ENCODE assay signal across 1 cellular context in the genomic region with DNA sequence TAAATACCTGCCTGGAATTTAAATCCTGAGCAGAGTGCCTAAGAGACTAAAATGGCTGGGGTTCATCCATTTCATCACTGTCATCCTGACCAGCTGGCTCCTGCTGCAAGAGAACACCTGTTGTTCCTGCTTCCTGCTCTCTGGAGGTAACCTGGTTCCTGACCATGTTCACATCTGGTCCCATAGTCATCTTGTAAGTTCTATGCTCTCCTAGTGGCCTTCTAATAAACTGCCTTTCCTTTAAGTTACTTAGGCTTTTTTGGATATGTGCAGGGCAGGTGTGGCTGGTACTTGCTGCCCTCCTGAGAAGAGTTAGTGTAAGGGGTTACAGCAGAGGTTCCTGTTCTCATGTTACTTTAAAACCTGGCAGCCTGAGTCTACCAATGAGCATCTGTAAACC.
TF ChIP-seq lines count a peak whose summit lies in the region.

No MANE protein-coding gene starts in this region.

TF ChIP-seq in GM23338, 12 proteins besides CTCF, POLR2A, EP300 and RAD21 (continued from another document):
- TF ChIP-seq, protein P1, sequence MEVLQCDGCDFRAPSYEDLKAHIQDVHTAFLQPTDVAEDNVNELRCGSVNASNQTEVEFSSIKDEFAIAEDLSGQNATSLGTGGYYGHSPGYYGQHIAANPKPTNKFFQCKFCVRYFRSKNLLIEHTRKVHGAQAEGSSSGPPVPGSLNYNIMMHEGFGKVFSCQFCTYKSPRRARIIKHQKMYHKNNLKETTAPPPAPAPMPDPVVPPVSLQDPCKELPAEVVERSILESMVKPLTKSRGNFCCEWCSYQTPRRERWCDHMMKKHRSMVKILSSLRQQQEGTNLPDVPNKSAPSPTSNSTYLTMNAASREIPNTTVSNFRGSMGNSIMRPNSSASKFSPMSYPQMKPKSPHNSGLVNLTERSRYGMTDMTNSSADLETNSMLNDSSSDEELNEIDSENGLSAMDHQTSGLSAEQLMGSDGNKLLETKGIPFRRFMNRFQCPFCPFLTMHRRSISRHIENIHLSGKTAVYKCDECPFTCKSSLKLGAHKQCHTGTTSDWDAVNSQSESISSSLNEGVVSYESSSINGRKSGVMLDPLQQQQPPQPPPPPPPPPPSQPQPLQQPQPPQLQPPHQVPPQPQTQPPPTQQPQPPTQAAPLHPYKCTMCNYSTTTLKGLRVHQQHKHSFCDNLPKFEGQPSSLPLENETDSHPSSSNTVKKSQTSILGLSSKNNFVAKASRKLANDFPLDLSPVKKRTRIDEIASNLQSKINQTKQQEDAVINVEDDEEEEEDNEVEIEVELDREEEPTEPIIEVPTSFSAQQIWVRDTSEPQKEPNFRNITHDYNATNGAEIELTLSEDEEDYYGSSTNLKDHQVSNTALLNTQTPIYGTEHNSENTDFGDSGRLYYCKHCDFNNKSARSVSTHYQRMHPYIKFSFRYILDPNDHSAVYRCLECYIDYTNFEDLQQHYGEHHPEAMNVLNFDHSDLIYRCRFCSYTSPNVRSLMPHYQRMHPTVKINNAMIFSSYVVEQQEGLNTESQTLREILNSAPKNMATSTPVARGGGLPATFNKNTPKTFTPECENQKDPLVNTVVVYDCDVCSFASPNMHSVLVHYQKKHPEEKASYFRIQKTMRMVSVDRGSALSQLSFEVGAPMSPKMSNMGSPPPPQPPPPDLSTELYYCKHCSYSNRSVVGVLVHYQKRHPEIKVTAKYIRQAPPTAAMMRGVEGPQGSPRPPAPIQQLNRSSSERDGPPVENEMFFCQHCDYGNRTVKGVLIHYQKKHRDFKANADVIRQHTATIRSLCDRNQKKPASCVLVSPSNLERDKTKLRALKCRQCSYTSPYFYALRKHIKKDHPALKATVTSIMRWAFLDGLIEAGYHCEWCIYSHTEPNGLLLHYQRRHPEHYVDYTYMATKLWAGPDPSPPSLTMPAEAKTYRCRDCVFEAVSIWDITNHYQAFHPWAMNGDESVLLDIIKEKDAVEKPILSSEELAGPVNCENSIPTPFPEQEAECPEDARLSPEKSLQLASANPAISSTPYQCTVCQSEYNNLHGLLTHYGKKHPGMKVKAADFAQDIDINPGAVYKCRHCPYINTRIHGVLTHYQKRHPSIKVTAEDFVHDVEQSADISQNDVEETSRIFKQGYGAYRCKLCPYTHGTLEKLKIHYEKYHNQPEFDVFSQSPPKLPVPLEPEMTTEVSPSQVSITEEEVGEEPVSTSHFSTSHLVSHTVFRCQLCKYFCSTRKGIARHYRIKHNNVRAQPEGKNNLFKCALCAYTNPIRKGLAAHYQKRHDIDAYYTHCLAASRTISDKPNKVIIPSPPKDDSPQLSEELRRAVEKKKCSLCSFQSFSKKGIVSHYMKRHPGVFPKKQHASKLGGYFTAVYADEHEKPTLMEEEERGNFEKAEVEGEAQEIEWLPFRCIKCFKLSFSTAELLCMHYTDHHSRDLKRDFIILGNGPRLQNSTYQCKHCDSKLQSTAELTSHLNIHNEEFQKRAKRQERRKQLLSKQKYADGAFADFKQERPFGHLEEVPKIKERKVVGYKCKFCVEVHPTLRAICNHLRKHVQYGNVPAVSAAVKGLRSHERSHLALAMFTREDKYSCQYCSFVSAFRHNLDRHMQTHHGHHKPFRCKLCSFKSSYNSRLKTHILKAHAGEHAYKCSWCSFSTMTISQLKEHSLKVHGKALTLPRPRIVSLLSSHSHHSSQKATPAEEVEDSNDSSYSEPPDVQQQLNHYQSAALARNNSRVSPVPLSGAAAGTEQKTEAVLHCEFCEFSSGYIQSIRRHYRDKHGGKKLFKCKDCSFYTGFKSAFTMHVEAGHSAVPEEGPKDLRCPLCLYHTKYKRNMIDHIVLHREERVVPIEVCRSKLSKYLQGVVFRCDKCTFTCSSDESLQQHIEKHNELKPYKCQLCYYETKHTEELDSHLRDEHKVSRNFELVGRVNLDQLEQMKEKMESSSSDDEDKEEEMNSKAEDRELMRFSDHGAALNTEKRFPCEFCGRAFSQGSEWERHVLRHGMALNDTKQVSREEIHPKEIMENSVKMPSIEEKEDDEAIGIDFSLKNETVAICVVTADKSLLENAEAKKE (CRISPR knock-in tag; IDR thresholded peaks at IDR 0.05): peak; percentile 87
- TF ChIP-seq POLR2AphosphoS5 (IDR thresholded peaks at IDR 0.05; ENCODE audit: low read depth): no peak
